ENCODE assay signal across 12 cellular contexts in the genomic region with DNA sequence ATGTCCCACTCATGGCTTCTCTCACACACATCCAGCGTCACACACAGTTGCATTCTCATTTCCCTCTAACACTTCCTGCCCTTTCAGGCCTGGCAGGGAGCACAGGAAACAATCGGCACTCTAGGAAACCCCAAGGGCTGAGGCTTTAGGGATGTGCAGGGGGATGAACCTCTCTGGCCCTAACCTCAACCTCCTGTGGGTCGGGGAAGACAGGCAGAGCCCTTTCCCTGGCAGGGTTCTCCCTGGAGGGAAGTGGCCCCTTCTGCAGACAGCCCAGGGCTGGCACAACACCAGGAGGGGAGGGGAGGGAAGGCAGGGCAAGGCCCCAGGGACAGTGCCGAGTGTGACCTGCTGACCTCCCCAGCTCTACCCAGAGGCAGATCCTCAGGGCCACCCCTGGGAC. TPM values are rescaled to one million over a fixed set of nuclear protein-coding genes. Genes with fewer than 3 reads are reported as not detected.
DNase-seq lines count a peak whose midpoint lies in the region; ATAC-seq, FAIRE-seq and TF ChIP-seq lines count a peak whose summit lies in the region.
"Had no signal": no experiment of that assay in that cellular context is flagged by ENCODE, and none has a peak within 500 bp of the region (broad histone marks: within the 10 kb centered on the region; RNA-seq: fewer than 3 reads in every experiment).

No MANE protein-coding gene starts in this region.

- peaks cover 0 to 2% of the 10 kb centered on the region in 2 experiments; a peak in 1 of 5 replicates for H3K36me3 ChIP-seq in HepG2 (replicated peaks in 1 of 2; ENCODE audit: control insufficient read depth in 1 of 2, insufficient read depth in 2 of 2, low read length in 2 of 2)
- no peaks in the 10 kb centered on the region for H3K36me3 ChIP-seq in right lobe of liver
- H3K36me3 ChIP-seq in K562 (ENCODE audit: control insufficient read depth, insufficient read depth, low read length), result no peaks in the 10 kb centered on the region
- H3K36me3 ChIP-seq in mesodermal cell (ENCODE audit: control insufficient read depth, insufficient read depth, low read length), result peaks cover 11% of the 10 kb centered on the region
- no peaks in the 10 kb centered on the region for H3K36me3 ChIP-seq in vagina

- no peak for TF ChIP-seq RAD21 in HepG2 (CRISPR knock-in tag; IDR thresholded peaks at IDR 0.05)
- TF ChIP-seq RAD21 in K562 (CRISPR knock-in tag; conservative IDR thresholded peaks at IDR 0.05 in 1 of 2, IDR thresholded peaks at IDR 0.05 in 1 of 2), result no peak

- no peak for DNase-seq in HepG2 (ENCODE audit: low spot score)
- DNase-seq in right lobe of liver, result no peak
- no peak for DNase-seq in K562 (ENCODE audit: extremely low read depth in 1 of 4, low spot score in 3 of 4)
- no peak for DNase-seq in vagina (ENCODE audit: extremely low spot score in 2 of 2)
- DNase-seq in amygdala (lab: John Stamatoyannopoulos, UW), result no peak
- no peak for DNase-seq in NCI-H128 (lab: John Stamatoyannopoulos, UW; ENCODE audit: unreplicated experiment)
- DNase-seq in NCI-H2227 treated with DMSO at 0.1 percent for 48 hours (lab: John Stamatoyannopoulos, UW), result no peak
- DNase-seq: NCI-H1092, T-helper 1 cell had no signal

- peaks cover 48% of the 10 kb centered on the region; the same call in 1 of the 2 replicates for H4K20me1 ChIP-seq in HepG2 (ENCODE audit: insufficient read depth, low read length)
- peaks cover 24% of the 10 kb centered on the region; the same call in 1 of the 2 replicates for H4K20me1 ChIP-seq in K562 (replicated peaks; ENCODE audit: control insufficient read depth, insufficient read depth, low read length)

- in situ Hi-C loops in HepG2 (cut with HindIII; ENCODE audit: extremely low pct_ligation_motif_present, low pct_unique_long_range_greater_than_20kb) (no loop called here), K562 (cut with MboI) (no loop called here)

- peaks cover 3% of the 10 kb centered on the region for H3K9me1 ChIP-seq in K562 (ENCODE audit: control insufficient read depth, insufficient read depth, low read length)

- FAIRE-seq in HepG2 (lab: Jason Lieb, UNC) (no peak), K562 (lab: Jason Lieb, UNC) (no peak)

- peak overlapping the region; percentile 96 for H3K4me2 ChIP-seq in HepG2 (ENCODE audit: low read depth, low read length)
- no peak overlapping the region for H3K4me2 ChIP-seq in K562 (ENCODE audit: insufficient read depth, low read length)

- TF ChIP-seq CTCF in HepG2 (CRISPR knock-in tag; IDR thresholded peaks at IDR 0.05) (no peak), right lobe of liver (IDR thresholded peaks at IDR 0.05) (no peak), K562 (IDR thresholded peaks at IDR 0.05 in 2 of 3, conservative IDR thresholded peaks at IDR 0.05 in 1 of 3; ENCODE audit: insufficient read depth in 2 of 3, low read depth in 1 of 3, low read length in 3 of 3) (no peak), vagina (IDR thresholded peaks at IDR 0.05) (no peak)

- H3K79me2 ChIP-seq in HepG2 (ENCODE audit: insufficient read depth, low read length), result peaks cover 53% of the 10 kb centered on the region
- H3K79me2 ChIP-seq in K562 (ENCODE audit: control insufficient read depth, insufficient read depth, low read length), result peaks cover 44% of the 10 kb centered on the region

- H3K4me1 ChIP-seq in HepG2 (ENCODE audit: insufficient read depth, low read length) (peaks cover 63% of the 10 kb centered on the region), right lobe of liver (peaks cover 0 to 17% (median 6%) of the 10 kb centered on the region in 4 donors), K562 (replicated peaks in 1 of 2; ENCODE audit: control insufficient read depth in 2 of 2, insufficient read depth in 2 of 2, low read length in 2 of 2) (peaks cover 56 to 76% of the 10 kb centered on the region in 2 experiments), mesodermal cell (ENCODE audit: control insufficient read depth, insufficient read depth, low read length, poor library complexity, severe bottlenecking) (peaks cover 74% of the 10 kb centered on the region), vagina (peaks cover 79% of the 10 kb centered on the region)

- CTCF ChIA-PET in HepG2 (lab: Yijun Ruan, JAX; ENCODE audit: low intra/inter-chr PET ratio, low total read pairs) (no interaction called here), K562 (lab: Yijun Ruan, JAX; ENCODE audit: low intra/inter-chr PET ratio) (no interaction called here)

- no peak for TF ChIP-seq EP300 in HepG2 (IDR thresholded peaks at IDR 0.05; ENCODE audit: low read depth in 2 of 2, low read length in 2 of 2)
- TF ChIP-seq EP300 in HepG2 (CRISPR knock-in tag; IDR thresholded peaks at IDR 0.05; ENCODE audit: borderline replicate concordance), result no peak
- no peak for TF ChIP-seq EP300 in K562 (IDR thresholded peaks at IDR 0.05; ENCODE audit: low read length)

- H3K4me3 ChIP-seq in HepG2 (replicated peaks in 1 of 3; ENCODE audit: insufficient read depth in 1 of 3, low read depth in 2 of 3, low read length in 3 of 3), result peak overlapping the region in 1 of 3 experiments; percentile 8; a peak in 1 of 6 replicates
- H3K4me3 ChIP-seq in right lobe of liver, result no peak overlapping the region
- H3K4me3 ChIP-seq in K562, result no peak overlapping the region
- H3K4me3 ChIP-seq in mesodermal cell (ENCODE audit: extremely low read depth, insufficient read depth, low read length, poor library complexity, severe bottlenecking), result peak overlapping the region; percentile 1
- peak overlapping the region; percentile 67 to 92 for H3K4me3 ChIP-seq in vagina

- TF ChIP-seq POLR2A in HepG2 (IDR thresholded peaks at IDR 0.05; ENCODE audit: insufficient read depth in 1 of 2, low read depth in 2 of 2, low read length in 2 of 2), result no peak
- TF ChIP-seq POLR2A in right lobe of liver (IDR thresholded peaks at IDR 0.05), result no peak
- TF ChIP-seq POLR2A in K562 (conservative IDR thresholded peaks at IDR 0.05), result no peak
- no peak for TF ChIP-seq POLR2A in vagina (IDR thresholded peaks at IDR 0.05)

- H3K27me3 ChIP-seq in HepG2 (ENCODE audit: control insufficient read depth in 1 of 2, insufficient read depth in 2 of 2, low read length in 2 of 2), result peaks cover 0 to 13% of the 10 kb centered on the region in 2 experiments; a peak in 4 of 5 replicates
- no peaks in the 10 kb centered on the region for H3K27me3 ChIP-seq in right lobe of liver
- H3K27me3 ChIP-seq in K562 (ENCODE audit: control insufficient read depth in 2 of 2, insufficient read depth in 2 of 2, low read length in 2 of 2), result no peaks in the 10 kb centered on the region
- no peaks in the 10 kb centered on the region for H3K27me3 ChIP-seq in vagina

- intact Hi-C loops in HepG2 (cut with micrococcal nuclease; ENCODE audit: unreplicated experiment) (no loop called here), right lobe of liver (cut with DNase I) (no loop called here), K562 (cut with micrococcal nuclease) (no loop called here), vagina (cut with DNase I) (no loop called here)

- H3K9me3 ChIP-seq in HepG2 (ENCODE audit: low read length), result no peaks in the 10 kb centered on the region
- no peaks in the 10 kb centered on the region for H3K9me3 ChIP-seq in right lobe of liver
- H3K9me3 ChIP-seq in K562 (replicated peaks; ENCODE audit: control insufficient read depth, insufficient read depth, low read depth, low read length), result no peaks in the 10 kb centered on the region
- no peaks in the 10 kb centered on the region for H3K9me3 ChIP-seq in mesodermal cell (ENCODE audit: control insufficient read depth, low read length)
- no peaks in the 10 kb centered on the region for H3K9me3 ChIP-seq in vagina

- H2AFZ ChIP-seq in HepG2 (ENCODE audit: low read length), result no peak overlapping the region
- no peak overlapping the region for H2AFZ ChIP-seq in K562 (ENCODE audit: low read depth, low read length)

- POLR2A ChIA-PET in HepG2 (lab: Yijun Ruan, JAX) (interaction anchor here (0.6 kb wide), 1 partner anchor 23 kb away, joined by 4 read pairs; no protein-coding TSS in a partner anchor), K562 (lab: Yijun Ruan, JAX) (interaction anchor here (1.1 kb wide), 1 partner anchor 13 kb away, joined by 3 read pairs; no protein-coding TSS in a partner anchor)

- ATAC-seq in HepG2 (no peak), right lobe of liver (no peak), K562 (no peak)

- no peak overlapping the region for H3K27ac ChIP-seq in HepG2 (ENCODE audit: extremely low read length, insufficient read depth, low read length)
- no peak overlapping the region for H3K27ac ChIP-seq in right lobe of liver
- no peak overlapping the region for H3K27ac ChIP-seq in K562 (ENCODE audit: extremely low read depth, low read depth, low read length)
- H3K27ac ChIP-seq in mesodermal cell (ENCODE audit: low read depth, low read length, severe bottlenecking), result peak overlapping the region; percentile 36
- H3K27ac ChIP-seq in vagina, result peak overlapping the region; percentile 97

- no peak overlapping the region; the same call in 1 of the 2 replicates for H3K9ac ChIP-seq in HepG2 (ENCODE audit: insufficient read depth, low read depth, low read length)
- peak overlapping the region in 1 of 2 experiments; percentile 69; a peak in 2 of 4 replicates for H3K9ac ChIP-seq in K562 (ENCODE audit: insufficient read depth in 1 of 2, low read depth in 2 of 2, low read length in 2 of 2)

- no TSS peak for BruUV-seq in HepG2 (replicated peaks; lab: Mats Ljungman, UMichigan)
- BruUV-seq in K562 (replicated peaks; lab: Mats Ljungman, UMichigan), result no TSS peak

- WGBS in HepG2 (ENCODE audit: low lambda C conversion rate), result 78% methylated on average over 4 of the region's 4 CpGs
- WGBS in right lobe of liver (ENCODE audit: insufficient coverage, low coverage, low lambda C conversion rate, missing lambda C conversion rate), result 35% methylated on average over 3 of the region's 4 CpGs
- 41% methylated on average over 4 of the region's 4 CpGs for WGBS in K562 (ENCODE audit: insufficient coverage, low coverage, missing lambda C conversion rate)
- 7 to 47% methylated on average over 3 of the region's 4 CpGs for WGBS in mesodermal cell (ENCODE audit: insufficient coverage in 2 of 2), 2 experiments

RNA-seq across cellular contexts. Expression of a gene that starts 2.7 kb away (rescaled TPM):
- total RNA-seq in HepG2 (2016; rRNA removed; fragmentation: Illumina TruSeq; extraction: Trizol) (14.4 and 15.1 TPM in 2 replicates), right lobe of liver (1 to 10 TPM; 5.2 to 8.5 (median 6.9) TPM), K562 (2014; rRNA removed) (4.9 and 5.8 TPM in 2 replicates), K562 (2014; rRNA removed; fragmentation: Illumina TruSeq; extraction: Trizol) (2.4 and 3.1 TPM in 2 replicates), K562 (2015; rRNA removed; fragmentation: Illumina TruSeq; extraction: Trizol) (3.0 and 3.3 TPM in 2 replicates), K562 (2021) (12.6 and 13.2 TPM in 2 replicates), vagina (29.0 TPM)
- 3.9 and 4.4 TPM in 2 replicates for total RNA-seq in HepG2 (2016; cell fraction: cytosol; rRNA removed; fragmentation: Illumina TruSeq; extraction: Trizol; ENCODE audit: low read depth)
- 12.5 and 14.5 TPM in 2 replicates for total RNA-seq in HepG2 (2016; cell fraction: insoluble cytoplasmic fraction; rRNA removed; fragmentation: Illumina TruSeq; extraction: Trizol)
- total RNA-seq in HepG2 (2016; cell fraction: membrane; rRNA removed; fragmentation: Illumina TruSeq; extraction: Trizol), result 14.0 and 14.5 TPM in 2 replicates
- 12.5 and 14.3 TPM in 2 replicates for total RNA-seq in HepG2 (2016; cell fraction: nucleus; rRNA removed; fragmentation: Illumina TruSeq; extraction: Trizol)
- polyA plus RNA-seq in HepG2 (2011; rRNA removed) (16.5 and 20.5 TPM in 2 replicates), K562 (2011; rRNA removed) (3.3 and 7.0 TPM in 2 replicates), K562 (2014; fragmentation: Illumina TruSeq; extraction: Trizol) (11.1 and 13.6 TPM in 2 replicates), K562 (2014; fragmentation: Nextera tagmentation; extraction: Ambion mirVana) (under 1 TPM; 0.63 to 0.92 TPM), K562 (2014; rRNA removed) (6.7 and 8.2 TPM in 2 replicates)
- polyA plus RNA-seq in HepG2 (2011; cell fraction: cytosol; rRNA removed), result 11.8 and 14.3 TPM in 2 replicates
- 41.6 and 45.4 TPM in 2 replicates for polyA plus RNA-seq in HepG2 (2011; cell fraction: nucleus; rRNA removed)
- polyA plus RNA-seq in HepG2 (2012), result 19.1 and 24.4 TPM in 2 replicates
- polyA plus RNA-seq in HepG2 (2016; cell fraction: cytosol; fragmentation: Illumina TruSeq; extraction: Trizol; ENCODE audit: low read depth), result 5.1 and 5.5 TPM in 2 replicates
- 22.1 and 28.5 TPM in 2 replicates for polyA plus RNA-seq in HepG2 (2016; cell fraction: insoluble cytoplasmic fraction; fragmentation: Illumina TruSeq; extraction: Trizol; ENCODE audit: low read depth)
- polyA plus RNA-seq in HepG2 (2016; cell fraction: membrane; fragmentation: Illumina TruSeq; extraction: Trizol; ENCODE audit: low read depth), result 12.7 and 14.9 TPM in 2 replicates
- 41.9 and 43.9 TPM in 2 replicates for polyA plus RNA-seq in HepG2 (2016; cell fraction: nucleus; fragmentation: Illumina TruSeq; extraction: Trizol; ENCODE audit: insufficient read depth, low read depth)
- polyA minus RNA-seq in HepG2 (2011; rRNA and poly(A)+ RNA removed; ENCODE audit: low replicate concordance), result 6.0 and 22.8 TPM in 2 replicates
- 7.7 and 8.2 TPM in 2 replicates for polyA minus RNA-seq in HepG2 (2011; cell fraction: cytosol; rRNA and poly(A)+ RNA removed)
- polyA minus RNA-seq in HepG2 (2011; cell fraction: nucleus; rRNA and poly(A)+ RNA removed), result 7.9 and 8.6 TPM in 2 replicates
- total RNA-seq in K562 (2011; cell fraction: chromatin; rRNA removed; ENCODE audit: low replicate concordance), result 5.1 and 14.6 TPM in 2 replicates
- 7.1 and 9.2 TPM in 2 replicates for total RNA-seq in K562 (2011; cell fraction: nucleolus; rRNA removed)
- total RNA-seq in K562 (2011; cell fraction: nucleoplasm; rRNA removed), result 7.1 and 8.4 TPM in 2 replicates
- polyA plus RNA-seq in K562 (2011; cell fraction: cytosol; rRNA removed), result 5.2 and 5.3 TPM in 2 replicates
- 13.9 and 18.4 TPM in 2 replicates for polyA plus RNA-seq in K562 (2011; cell fraction: nucleus; rRNA removed)
- polyA plus RNA-seq in K562 (2012), result 7.7 and 10.0 TPM in 2 replicates
- polyA minus RNA-seq in K562 (2011; rRNA and poly(A)+ RNA removed), result 1.9 TPM in 2 replicates
- 1.7 and 4.2 TPM in 2 replicates for polyA minus RNA-seq in K562 (2011; cell fraction: cytosol; rRNA and poly(A)+ RNA removed)
- 2.4 and 3.2 TPM in 2 replicates for polyA minus RNA-seq in K562 (2011; cell fraction: nucleus; rRNA and poly(A)+ RNA removed)
- polyA plus RNA-seq in mesodermal cell (2013, experiment 1 of 2), result 38.8 TPM
- 34.4 TPM for polyA plus RNA-seq in mesodermal cell (2013, experiment 2 of 2)

RNA-seq across cellular contexts. Expression of a gene that starts 18.5 kb away (rescaled TPM):
- total RNA-seq in HepG2 (2016; rRNA removed; fragmentation: Illumina TruSeq; extraction: Trizol) (not detected in 2 replicates), right lobe of liver (not detected), K562 (2014; rRNA removed) (0.16 TPM in 1 of 2 replicates, not detected in the other), K562 (2014; rRNA removed; fragmentation: Illumina TruSeq; extraction: Trizol) (not detected in 2 replicates), K562 (2015; rRNA removed; fragmentation: Illumina TruSeq; extraction: Trizol) (not detected in 2 replicates), K562 (2021) (0.09 TPM in 2 replicates), vagina (not detected)
- total RNA-seq in HepG2 (2016; cell fraction: cytosol; rRNA removed; fragmentation: Illumina TruSeq; extraction: Trizol; ENCODE audit: low read depth), result 0.35 TPM in 1 of 2 replicates, not detected in the other
- not detected in 2 replicates for total RNA-seq in HepG2 (2016; cell fraction: insoluble cytoplasmic fraction; rRNA removed; fragmentation: Illumina TruSeq; extraction: Trizol)
- total RNA-seq in HepG2 (2016; cell fraction: membrane; rRNA removed; fragmentation: Illumina TruSeq; extraction: Trizol), result not detected in 2 replicates
- total RNA-seq in HepG2 (2016; cell fraction: nucleus; rRNA removed; fragmentation: Illumina TruSeq; extraction: Trizol), result not detected in 2 replicates
- polyA plus RNA-seq in HepG2 (2011; rRNA removed) (not detected in 2 replicates), K562 (2011; rRNA removed) (0.05 TPM in 1 of 2 replicates, not detected in the other), K562 (2014; fragmentation: Illumina TruSeq; extraction: Trizol) (0.10 TPM in 1 of 2 replicates, not detected in the other), K562 (2014; fragmentation: Nextera tagmentation; extraction: Ambion mirVana) (under 1 TPM in 1 of 2 experiments, not detected in 1; 0.06 TPM), K562 (2014; rRNA removed) (0.17 TPM in 1 of 2 replicates, not detected in the other)
- polyA plus RNA-seq in HepG2 (2011; cell fraction: cytosol; rRNA removed), result not detected in 2 replicates
- polyA plus RNA-seq in HepG2 (2011; cell fraction: nucleus; rRNA removed), result not detected in 2 replicates
- not detected in 2 replicates for polyA plus RNA-seq in HepG2 (2012)
- polyA plus RNA-seq in HepG2 (2016; cell fraction: cytosol; fragmentation: Illumina TruSeq; extraction: Trizol; ENCODE audit: low read depth), result not detected in 2 replicates
- not detected in 2 replicates for polyA plus RNA-seq in HepG2 (2016; cell fraction: insoluble cytoplasmic fraction; fragmentation: Illumina TruSeq; extraction: Trizol; ENCODE audit: low read depth)
- polyA plus RNA-seq in HepG2 (2016; cell fraction: membrane; fragmentation: Illumina TruSeq; extraction: Trizol; ENCODE audit: low read depth), result not detected in 2 replicates
- not detected in 2 replicates for polyA plus RNA-seq in HepG2 (2016; cell fraction: nucleus; fragmentation: Illumina TruSeq; extraction: Trizol; ENCODE audit: insufficient read depth, low read depth)
- polyA minus RNA-seq in HepG2 (2011; rRNA and poly(A)+ RNA removed; ENCODE audit: low replicate concordance), result not detected in 2 replicates
- not detected in 2 replicates for polyA minus RNA-seq in HepG2 (2011; cell fraction: cytosol; rRNA and poly(A)+ RNA removed)
- not detected in 2 replicates for polyA minus RNA-seq in HepG2 (2011; cell fraction: nucleus; rRNA and poly(A)+ RNA removed)
- total RNA-seq in K562 (2011; cell fraction: chromatin; rRNA removed; ENCODE audit: low replicate concordance), result not detected in 2 replicates
- not detected in 2 replicates for total RNA-seq in K562 (2011; cell fraction: nucleolus; rRNA removed)
- total RNA-seq in K562 (2011; cell fraction: nucleoplasm; rRNA removed), result not detected in 2 replicates
- 0.07 TPM in 1 of 2 replicates, not detected in the other for polyA plus RNA-seq in K562 (2011; cell fraction: cytosol; rRNA removed)
- 0.06 and 0.09 TPM in 2 replicates for polyA plus RNA-seq in K562 (2011; cell fraction: nucleus; rRNA removed)
- 0.06 and 0.17 TPM in 2 replicates for polyA plus RNA-seq in K562 (2012)
- polyA minus RNA-seq in K562 (2011; rRNA and poly(A)+ RNA removed), result not detected in 2 replicates
- polyA minus RNA-seq in K562 (2011; cell fraction: cytosol; rRNA and poly(A)+ RNA removed), result not detected in 2 replicates
- 0.11 TPM in 1 of 2 replicates, not detected in the other for polyA minus RNA-seq in K562 (2011; cell fraction: nucleus; rRNA and poly(A)+ RNA removed)
- not detected for polyA plus RNA-seq in mesodermal cell (2013, experiment 1 of 2)
- not detected for polyA plus RNA-seq in mesodermal cell (2013, experiment 2 of 2)
- total RNA-seq: activated T-helper 2 cell treated with anti-CD3 and anti-CD28 coated beads, Interferon-gamma antibody, Interleukin-2, Interleukin-4, amounts not matched to agents 10 μg/mL and 5 μg/mL and 100 μg/mL, durations not matched to agents 14 hours and 24 hours and 36 hours; epithelial cell of proximal tubule had no signal

RNA-seq across cellular contexts. Expression of a gene that starts 26.0 kb away (rescaled TPM):
- total RNA-seq in HepG2 (2016; rRNA removed; fragmentation: Illumina TruSeq; extraction: Trizol) (1,854 and 2,285 TPM in 2 replicates), right lobe of liver (100 to 1,000 TPM; 366 to 446 (median 412) TPM), K562 (2014; rRNA removed) (2,223 and 2,318 TPM in 2 replicates), K562 (2014; rRNA removed; fragmentation: Illumina TruSeq; extraction: Trizol) (1,978 and 2,020 TPM in 2 replicates), K562 (2015; rRNA removed; fragmentation: Illumina TruSeq; extraction: Trizol) (1,939 and 1,940 TPM in 2 replicates), K562 (2021) (1,856 and 1,978 TPM in 2 replicates), vagina (2,013 TPM)
- total RNA-seq in HepG2 (2016; cell fraction: cytosol; rRNA removed; fragmentation: Illumina TruSeq; extraction: Trizol; ENCODE audit: low read depth), result 2,437 and 2,775 TPM in 2 replicates
- total RNA-seq in HepG2 (2016; cell fraction: insoluble cytoplasmic fraction; rRNA removed; fragmentation: Illumina TruSeq; extraction: Trizol), result 1,859 and 2,386 TPM in 2 replicates
- 4,119 and 4,316 TPM in 2 replicates for total RNA-seq in HepG2 (2016; cell fraction: membrane; rRNA removed; fragmentation: Illumina TruSeq; extraction: Trizol)
- total RNA-seq in HepG2 (2016; cell fraction: nucleus; rRNA removed; fragmentation: Illumina TruSeq; extraction: Trizol), result 734 and 771 TPM in 2 replicates
- polyA plus RNA-seq in HepG2 (2011; rRNA removed) (2,253 and 2,726 TPM in 2 replicates), K562 (2011; rRNA removed) (3,124 and 3,130 TPM in 2 replicates), K562 (2014; fragmentation: Illumina TruSeq; extraction: Trizol) (2,585 and 3,193 TPM in 2 replicates), K562 (2014; fragmentation: Nextera tagmentation; extraction: Ambion mirVana) (1,000 to 10,000 TPM; 1,589 to 2,116 TPM), K562 (2014; rRNA removed) (2,844 and 3,237 TPM in 2 replicates)
- polyA plus RNA-seq in HepG2 (2011; cell fraction: cytosol; rRNA removed), result 2,315 and 3,589 TPM in 2 replicates
- polyA plus RNA-seq in HepG2 (2011; cell fraction: nucleus; rRNA removed), result 1,402 and 1,561 TPM in 2 replicates
- 2,161 and 2,246 TPM in 2 replicates for polyA plus RNA-seq in HepG2 (2012)
- 3,096 and 3,343 TPM in 2 replicates for polyA plus RNA-seq in HepG2 (2016; cell fraction: cytosol; fragmentation: Illumina TruSeq; extraction: Trizol; ENCODE audit: low read depth)
- 2,345 and 2,428 TPM in 2 replicates for polyA plus RNA-seq in HepG2 (2016; cell fraction: insoluble cytoplasmic fraction; fragmentation: Illumina TruSeq; extraction: Trizol; ENCODE audit: low read depth)
- 4,116 and 4,234 TPM in 2 replicates for polyA plus RNA-seq in HepG2 (2016; cell fraction: membrane; fragmentation: Illumina TruSeq; extraction: Trizol; ENCODE audit: low read depth)
- 1,389 and 1,424 TPM in 2 replicates for polyA plus RNA-seq in HepG2 (2016; cell fraction: nucleus; fragmentation: Illumina TruSeq; extraction: Trizol; ENCODE audit: insufficient read depth, low read depth)
- polyA minus RNA-seq in HepG2 (2011; rRNA and poly(A)+ RNA removed; ENCODE audit: low replicate concordance), result 921 and 1,139 TPM in 2 replicates
- 630 and 657 TPM in 2 replicates for polyA minus RNA-seq in HepG2 (2011; cell fraction: cytosol; rRNA and poly(A)+ RNA removed)
- 275 and 369 TPM in 2 replicates for polyA minus RNA-seq in HepG2 (2011; cell fraction: nucleus; rRNA and poly(A)+ RNA removed)
- total RNA-seq in K562 (2011; cell fraction: chromatin; rRNA removed; ENCODE audit: low replicate concordance), result 362 and 601 TPM in 2 replicates
- total RNA-seq in K562 (2011; cell fraction: nucleolus; rRNA removed), result 935 and 968 TPM in 2 replicates
- total RNA-seq in K562 (2011; cell fraction: nucleoplasm; rRNA removed), result 800 and 1,320 TPM in 2 replicates
- 2,866 and 3,308 TPM in 2 replicates for polyA plus RNA-seq in K562 (2011; cell fraction: cytosol; rRNA removed)
- polyA plus RNA-seq in K562 (2011; cell fraction: nucleus; rRNA removed), result 2,021 and 2,231 TPM in 2 replicates
- 2,102 and 3,298 TPM in 2 replicates for polyA plus RNA-seq in K562 (2012)
- 1,756 and 1,900 TPM in 2 replicates for polyA minus RNA-seq in K562 (2011; rRNA and poly(A)+ RNA removed)
- polyA minus RNA-seq in K562 (2011; cell fraction: cytosol; rRNA and poly(A)+ RNA removed), result 874 and 913 TPM in 2 replicates
- polyA minus RNA-seq in K562 (2011; cell fraction: nucleus; rRNA and poly(A)+ RNA removed), result 342 and 506 TPM in 2 replicates
- polyA plus RNA-seq in mesodermal cell (2013, experiment 1 of 2), result 1,794 TPM
- polyA plus RNA-seq in mesodermal cell (2013, experiment 2 of 2), result 1,725 TPM

RNA-seq across cellular contexts. Expression of a gene that starts 42.0 kb away (rescaled TPM):
- total RNA-seq in HepG2 (2016; rRNA removed; fragmentation: Illumina TruSeq; extraction: Trizol) (9.7 and 11.2 TPM in 2 replicates), right lobe of liver (1 to 10 TPM in 3 of 6 experiments, under 1 TPM in 3; 0.44 to 1.7 (median 0.95) TPM), K562 (2014; rRNA removed) (26.7 and 30.2 TPM in 2 replicates), K562 (2014; rRNA removed; fragmentation: Illumina TruSeq; extraction: Trizol) (16.1 and 16.8 TPM in 2 replicates), K562 (2015; rRNA removed; fragmentation: Illumina TruSeq; extraction: Trizol) (14.5 and 14.8 TPM in 2 replicates), K562 (2021) (23.7 and 26.1 TPM in 2 replicates), vagina (10.1 TPM)
- 1.9 and 2.5 TPM in 2 replicates for total RNA-seq in HepG2 (2016; cell fraction: cytosol; rRNA removed; fragmentation: Illumina TruSeq; extraction: Trizol; ENCODE audit: low read depth)
- 9.2 and 10.0 TPM in 2 replicates for total RNA-seq in HepG2 (2016; cell fraction: insoluble cytoplasmic fraction; rRNA removed; fragmentation: Illumina TruSeq; extraction: Trizol)
- 6.3 and 6.7 TPM in 2 replicates for total RNA-seq in HepG2 (2016; cell fraction: membrane; rRNA removed; fragmentation: Illumina TruSeq; extraction: Trizol)
- total RNA-seq in HepG2 (2016; cell fraction: nucleus; rRNA removed; fragmentation: Illumina TruSeq; extraction: Trizol), result 4.8 and 7.1 TPM in 2 replicates
- polyA plus RNA-seq in HepG2 (2011; rRNA removed) (7.1 and 7.9 TPM in 2 replicates), K562 (2011; rRNA removed) (17.0 and 20.4 TPM in 2 replicates), K562 (2014; fragmentation: Illumina TruSeq; extraction: Trizol) (17.3 and 18.3 TPM in 2 replicates), K562 (2014; fragmentation: Nextera tagmentation; extraction: Ambion mirVana) (1 to 10 TPM; 5.7 to 5.9 TPM), K562 (2014; rRNA removed) (17.2 and 20.4 TPM in 2 replicates)
- 6.3 and 6.8 TPM in 2 replicates for polyA plus RNA-seq in HepG2 (2011; cell fraction: cytosol; rRNA removed)
- polyA plus RNA-seq in HepG2 (2011; cell fraction: nucleus; rRNA removed), result 6.9 and 8.4 TPM in 2 replicates
- polyA plus RNA-seq in HepG2 (2012), result 4.1 and 4.3 TPM in 2 replicates
- polyA plus RNA-seq in HepG2 (2016; cell fraction: cytosol; fragmentation: Illumina TruSeq; extraction: Trizol; ENCODE audit: low read depth), result 1.5 and 1.6 TPM in 2 replicates
- polyA plus RNA-seq in HepG2 (2016; cell fraction: insoluble cytoplasmic fraction; fragmentation: Illumina TruSeq; extraction: Trizol; ENCODE audit: low read depth), result 7.5 and 8.6 TPM in 2 replicates
- polyA plus RNA-seq in HepG2 (2016; cell fraction: membrane; fragmentation: Illumina TruSeq; extraction: Trizol; ENCODE audit: low read depth), result 3.0 and 4.3 TPM in 2 replicates
- 13.2 and 13.8 TPM in 2 replicates for polyA plus RNA-seq in HepG2 (2016; cell fraction: nucleus; fragmentation: Illumina TruSeq; extraction: Trizol; ENCODE audit: insufficient read depth, low read depth)
- 14.3 and 23.1 TPM in 2 replicates for polyA minus RNA-seq in HepG2 (2011; rRNA and poly(A)+ RNA removed; ENCODE audit: low replicate concordance)
- polyA minus RNA-seq in HepG2 (2011; cell fraction: cytosol; rRNA and poly(A)+ RNA removed), result 5.5 TPM in 2 replicates
- 1.8 and 2.4 TPM in 2 replicates for polyA minus RNA-seq in HepG2 (2011; cell fraction: nucleus; rRNA and poly(A)+ RNA removed)
- 16.1 and 26.5 TPM in 2 replicates for total RNA-seq in K562 (2011; cell fraction: chromatin; rRNA removed; ENCODE audit: low replicate concordance)
- total RNA-seq in K562 (2011; cell fraction: nucleolus; rRNA removed), result 19.5 and 21.1 TPM in 2 replicates
- 16.1 and 16.4 TPM in 2 replicates for total RNA-seq in K562 (2011; cell fraction: nucleoplasm; rRNA removed)
- polyA plus RNA-seq in K562 (2011; cell fraction: cytosol; rRNA removed), result 19.3 and 22.3 TPM in 2 replicates
- 18.2 and 22.0 TPM in 2 replicates for polyA plus RNA-seq in K562 (2011; cell fraction: nucleus; rRNA removed)
- 13.1 and 18.0 TPM in 2 replicates for polyA plus RNA-seq in K562 (2012)
- polyA minus RNA-seq in K562 (2011; rRNA and poly(A)+ RNA removed), result 14.5 and 16.4 TPM in 2 replicates
- 12.4 and 15.0 TPM in 2 replicates for polyA minus RNA-seq in K562 (2011; cell fraction: cytosol; rRNA and poly(A)+ RNA removed)
- polyA minus RNA-seq in K562 (2011; cell fraction: nucleus; rRNA and poly(A)+ RNA removed), result 4.8 and 6.6 TPM in 2 replicates
- polyA plus RNA-seq in mesodermal cell (2013, experiment 1 of 2), result 11.6 TPM
- 10.0 TPM for polyA plus RNA-seq in mesodermal cell (2013, experiment 2 of 2)

Comparison
In these comparisons a context has a peak if more than half of its experiments do, and no peak if none do; other contexts are left out.
1. H3K27ac ChIP-seq: peak in mesodermal cell (single experiment) and vagina (single experiment); none in HepG2 (single experiment), right lobe of liver (0 of 3) and K562 (single experiment).
2. H3K4me3 ChIP-seq: peak in mesodermal cell (single experiment) and vagina (2 of 2); none in right lobe of liver (0 of 3) and K562 (single experiment).